8 cellular contexts compared by ENCODE assay signal in genomic region chr7:65307651-65308299, GRCh38.
DNase-seq lines count a peak whose midpoint lies in the region; ATAC-seq and TF ChIP-seq lines count a peak whose summit lies in the region.

No MANE protein-coding gene starts in this region.

- DNase-seq in activated T-helper 1 cell treated with Interleukin-2 at 50 U/mL for 16 hours (ENCODE audit: low read depth) (peak; percentile 10), NCI-H2029 treated with DMSO at 0.1 percent for 48 hours (lab: John Stamatoyannopoulos, UW) (peak; percentile 78), cerebellum (ENCODE audit: low spot score) (peak; percentile 61), left lung (peak in 1 of 2 donors; percentile 33)
- no peak for DNase-seq in activated T-helper 1 cell treated with anti-CD3 and anti-CD28 coated beads, Interleukin-12 subunit alpha, Interleukin-12 subunit beta, Interleukin-2, Interleukin-4 antibody, amounts not matched to agents 30 ng/mL and 10 ng/mL and 1 ng/mL, durations not matched to agents 14 hours and 24 hours and 36 hours (ENCODE audit: low spot score)
- DNase-seq in stimulated activated CD8-positive, alpha-beta memory T cell treated with anti-CD3 and anti-CD28 coated beads, Interleukin-15, amount 100 ng/mL, for 1 hour (ENCODE audit: low read depth) = peak; percentile 8

- ATAC-seq in HG02759 (IDR thresholded peaks at IDR 0.05; ENCODE audit: unreplicated experiment) (peak; percentile 84), left lung (peak; percentile 88)

- H3K4me3 ChIP-seq in WI38 (ENCODE audit: low read depth, low read length) = no peak overlapping the region
- no peak overlapping the region for H3K4me3 ChIP-seq in left lung

- peak; percentile 85 for TF ChIP-seq CTCF in WI38 (IDR thresholded peaks at IDR 0.05; ENCODE audit: low read depth, low read length)
- TF ChIP-seq CTCF in left lung (IDR thresholded peaks at IDR 0.05) = peak; percentile 66 to 73

- H3K9me3 Mint-ChIP-seq in activated T-helper 1 cell treated with anti-CD3 and anti-CD28 coated beads, Interleukin-12 subunit alpha, Interleukin-12 subunit beta, Interleukin-2, Interleukin-4 antibody, amounts not matched to agents 30 ng/mL and 10 ng/mL and 1 ng/mL, durations not matched to agents 14 hours and 24 hours and 36 hours = no peaks in the 10 kb centered on the region

- H3K36me3 ChIP-seq in left lung = no peaks in the 10 kb centered on the region

- H3K4me3 Mint-ChIP-seq in activated T-helper 1 cell treated with anti-CD3 and anti-CD28 coated beads, Interleukin-12 subunit alpha, Interleukin-12 subunit beta, Interleukin-2, Interleukin-4 antibody, amounts not matched to agents 30 ng/mL and 10 ng/mL and 1 ng/mL, durations not matched to agents 14 hours and 24 hours and 36 hours = no peak overlapping the region

- no peaks in the 10 kb centered on the region for H3K27me3 Mint-ChIP-seq in activated T-helper 1 cell treated with anti-CD3 and anti-CD28 coated beads, Interleukin-12 subunit alpha, Interleukin-12 subunit beta, Interleukin-2, Interleukin-4 antibody, amounts not matched to agents 30 ng/mL and 10 ng/mL and 1 ng/mL, durations not matched to agents 14 hours and 24 hours and 36 hours (ENCODE audit: insufficient read depth)

- H3K36me3 Mint-ChIP-seq in activated T-helper 1 cell treated with anti-CD3 and anti-CD28 coated beads, Interleukin-12 subunit alpha, Interleukin-12 subunit beta, Interleukin-2, Interleukin-4 antibody, amounts not matched to agents 30 ng/mL and 10 ng/mL and 1 ng/mL, durations not matched to agents 14 hours and 24 hours and 36 hours (ENCODE audit: low read depth) = no peaks in the 10 kb centered on the region

- H3K4me1 Mint-ChIP-seq in activated T-helper 1 cell treated with anti-CD3 and anti-CD28 coated beads, Interleukin-12 subunit alpha, Interleukin-12 subunit beta, Interleukin-2, Interleukin-4 antibody, amounts not matched to agents 30 ng/mL and 10 ng/mL and 1 ng/mL, durations not matched to agents 14 hours and 24 hours and 36 hours (ENCODE audit: low read depth) = no peaks in the 10 kb centered on the region

- no peaks in the 10 kb centered on the region for H3K4me1 ChIP-seq in left lung

- no peak overlapping the region for H3K27ac Mint-ChIP-seq in activated T-helper 1 cell treated with anti-CD3 and anti-CD28 coated beads, Interleukin-12 subunit alpha, Interleukin-12 subunit beta, Interleukin-2, Interleukin-4 antibody, amounts not matched to agents 30 ng/mL and 10 ng/mL and 1 ng/mL, durations not matched to agents 14 hours and 24 hours and 36 hours

- intact Hi-C loops in activated T-helper 1 cell treated with anti-CD3 and anti-CD28 coated beads, Interleukin-12 subunit alpha, Interleukin-12 subunit beta, Interleukin-2, Interleukin-4 antibody, amounts not matched to agents 30 ng/mL and 10 ng/mL and 1 ng/mL, durations not matched to agents 14 hours and 24 hours and 36 hours (cut with micrococcal nuclease) = loop anchor here (1.0 kb wide), 1 partner anchor 356 kb away; no protein-coding TSS in a partner anchor
- intact Hi-C loops in left lung (cut with DNase I) = loop anchor here in 1 of 2 donors (5.0 kb wide), 1 partner anchor 355 kb away; no protein-coding TSS in a partner anchor

- no peaks in the 10 kb centered on the region for H3K9me3 ChIP-seq in left lung

- no peak overlapping the region for H3K27ac ChIP-seq in left lung

- H3K27me3 ChIP-seq in left lung = peaks cover 0 to 13% of the 10 kb centered on the region in 2 donors
